In genomic region chr20:40218296-40218955, GRCh38 we compare ENCODE assay signal across 20 cellular contexts.
DNase-seq lines count a peak whose midpoint lies in the region; ATAC-seq and TF ChIP-seq lines count a peak whose summit lies in the region.
"Had no signal": no experiment of that assay in that cellular context is flagged by ENCODE, and none has a peak within 500 bp of the region (broad histone marks: within the 10 kb centered on the region; RNA-seq: fewer than 3 reads in every experiment).

No MANE protein-coding gene starts in this region.

- no peak overlapping the region for H2BK15ac ChIP-seq in mesendoderm (replicated peaks; ENCODE audit: low read depth)

- H3K18ac ChIP-seq in mesendoderm (ENCODE audit: low read length): no peak overlapping the region

- no peak overlapping the region for H3K56ac ChIP-seq in mesendoderm (ENCODE audit: low read length)

- peak overlapping the region; percentile 42 for H3K27ac ChIP-seq in angular gyrus (ENCODE audit: low read depth, low read length)
- no peak overlapping the region for H3K27ac ChIP-seq in mesendoderm (ENCODE audit: low read depth, low read length)
- no peak overlapping the region for H3K27ac ChIP-seq in gastroesophageal sphincter
- H3K27ac ChIP-seq in lower lobe of right lung: no peak overlapping the region
- H3K27ac ChIP-seq: SK-N-MC had no signal

- H3K9me3 ChIP-seq in gastroesophageal sphincter (no peaks in the 10 kb centered on the region), lower lobe of right lung (no peaks in the 10 kb centered on the region)
- H3K9me3 ChIP-seq: MG63 had no signal

- no peak overlapping the region for H3K23ac ChIP-seq in mesendoderm (ENCODE audit: low read length)

- no peak overlapping the region for H2AK5ac ChIP-seq in mesendoderm (ENCODE audit: low read length)

- H2BK120ac ChIP-seq in mesendoderm (ENCODE audit: low read depth, low read length): no peak overlapping the region

- H2BK5ac ChIP-seq in mesendoderm (ENCODE audit: low read length): no peak overlapping the region

- H3K27me3 ChIP-seq in mesendoderm (ENCODE audit: insufficient read depth, low read length, poor library complexity) (no peaks in the 10 kb centered on the region), gastroesophageal sphincter (no peaks in the 10 kb centered on the region), lower lobe of right lung (ENCODE audit: low read depth) (no peaks in the 10 kb centered on the region)
- H3K27me3 ChIP-seq: MG63 had no signal

- intact Hi-C loops in lower lobe of right lung (cut with DNase I): no loop called here

- H3K79me1 ChIP-seq in mesendoderm (ENCODE audit: low read length): no peaks in the 10 kb centered on the region

- no peak overlapping the region for H3K4me2 ChIP-seq in mesendoderm (ENCODE audit: low read length)

- DNase-seq in NCI-H2227 (lab: John Stamatoyannopoulos, UW; ENCODE audit: unreplicated experiment) (peak; percentile 20), mesendoderm (peak; percentile 83), retina (peak; percentile 17), lower lobe of right lung (no peak), NCI-H524 treated with DMSO at 0.1 percent for 48 hours (lab: John Stamatoyannopoulos, UW) (no peak)
- DNase-seq: ACHN; CD4-positive, alpha-beta T cell; DND-41; GF-D8; GOT3; MG63; NCI-H1930; NCI-H524; NK-92 treated with Interleukin-12 subunit alpha and Interleukin-12 subunit beta, amount 100 ng/mL, for 24 hours; PC-3 had no signal

- H3K9ac ChIP-seq in mesendoderm (ENCODE audit: low read length): no peak overlapping the region

- WGBS in mesendoderm (ENCODE audit: extremely low coverage, insufficient coverage, low lambda C conversion rate): no CpG with 5 or more reads among the region's 7 CpGs
- WGBS in gastroesophageal sphincter (ENCODE audit: low coverage in 1 of 2), 2 donors: 61 to 89% methylated on average over 2 to 5 of the region's 7 CpGs

- TF ChIP-seq POLR2A in gastroesophageal sphincter (IDR thresholded peaks at IDR 0.05): no peak

- no peak for ATAC-seq in gastroesophageal sphincter
- no peak for ATAC-seq in HG03378 (IDR thresholded peaks at IDR 0.05; ENCODE audit: unreplicated experiment)
- no peak for ATAC-seq in lower lobe of right lung
- ATAC-seq: HepG2, PC-3 had no signal

- no peak overlapping the region for H4K8ac ChIP-seq in mesendoderm (ENCODE audit: low read depth, low read length)

- no peak overlapping the region for H4K5ac ChIP-seq in mesendoderm (ENCODE audit: low read length)

- TF ChIP-seq CTCF in gastroesophageal sphincter (IDR thresholded peaks at IDR 0.05) (no peak), lower lobe of right lung (IDR thresholded peaks at IDR 0.05) (no peak)

- H3K4me3 ChIP-seq in mesendoderm (ENCODE audit: low read length) (no peak overlapping the region), gastroesophageal sphincter (no peak overlapping the region), lower lobe of right lung (no peak overlapping the region)
- H3K4me3 ChIP-seq: MG63, SK-N-MC had no signal

- no peak for TF ChIP-seq EP300 in gastroesophageal sphincter (IDR thresholded peaks at IDR 0.05)

- H3K4me1 ChIP-seq in mesendoderm (ENCODE audit: control insufficient read depth, low read depth, low read length) (no peaks in the 10 kb centered on the region), gastroesophageal sphincter (no peaks in the 10 kb centered on the region), lower lobe of right lung (no peaks in the 10 kb centered on the region)

- H3K36me3 ChIP-seq in mesendoderm (ENCODE audit: control insufficient read depth, insufficient read depth, low read length): no peaks in the 10 kb centered on the region
- no peaks in the 10 kb centered on the region for H3K36me3 ChIP-seq in gastroesophageal sphincter
- no peaks in the 10 kb centered on the region for H3K36me3 ChIP-seq in lower lobe of right lung
- H3K36me3 ChIP-seq: MG63 had no signal

- H3K4ac ChIP-seq in mesendoderm (ENCODE audit: low read depth, low read length): no peak overlapping the region

- no peaks in the 10 kb centered on the region for H3K79me2 ChIP-seq in mesendoderm (ENCODE audit: control insufficient read depth, insufficient read depth, low read length)

Comparison
In these comparisons a context has a peak if more than half of its experiments do, and no peak if none do; other contexts are left out.
1. DNase-seq: peak in NCI-H2227 (single experiment), mesendoderm (single experiment) and retina (single experiment); none in lower lobe of right lung (single experiment) and NCI-H524 treated with DMSO at 0.1 percent for 48 hours (single experiment).